Comparison of ENCODE assay signal across 22 cellular contexts in genomic region chr5:133071983-133072531, GRCh38. TPM values are rescaled to one million over a fixed set of nuclear protein-coding genes. Genes with fewer than 3 reads are reported as not detected.
DNase-seq lines count a peak whose midpoint lies in the region; ATAC-seq, FAIRE-seq and TF ChIP-seq lines count a peak whose summit lies in the region.
"Had no signal": no experiment of that assay in that cellular context is flagged by ENCODE, and none has a peak within 500 bp of the region (broad histone marks: within the 10 kb centered on the region; RNA-seq: fewer than 3 reads in every experiment).

No MANE protein-coding gene starts in this region.

- no peak for TF ChIP-seq EP300 in H1 (IDR thresholded peaks at IDR 0.05; ENCODE audit: borderline replicate concordance in 1 of 2, low read depth in 2 of 2, low read length in 2 of 2)

- H3K4me2 ChIP-seq in H1 (ENCODE audit: insufficient read depth in 1 of 2, low read depth in 2 of 2, low read length in 2 of 2) (0 out of 4 replicates have a peak overlapping the region, but pooled peaks of 1 of the 2 experiments have one; percentile 0), neural progenitor cell (no peak overlapping the region)

- in situ Hi-C loops in HAP-1 (cut with MboI; ENCODE audit: low sequenced_read_pairs): no loop called here

- TF ChIP-seq CTCF in H1 (IDR thresholded peaks at IDR 0.05; ENCODE audit: control extremely low read depth in 1 of 3, insufficient read depth in 1 of 3, low read depth in 1 of 3, low read length in 3 of 3): no peak
- no peak for TF ChIP-seq CTCF in neural progenitor cell (IDR thresholded peaks at IDR 0.05)
- TF ChIP-seq CTCF in coronary artery (IDR thresholded peaks at IDR 0.05): no peak

- TF ChIP-seq RAD21 in H1 (IDR thresholded peaks at IDR 0.05 in 1 of 2, conservative IDR thresholded peaks at IDR 0.05 in 1 of 2; ENCODE audit: low read depth in 2 of 2, low read length in 2 of 2): no peak

- peak; percentile 64 to 80 for DNase-seq in HAP-1 (ENCODE audit: low spot score in 2 of 2)
- DNase-seq in H1 (ENCODE audit: low read depth in 1 of 2, low spot score in 2 of 2): no peak
- no peak for DNase-seq in neural progenitor cell (ENCODE audit: low spot score)
- DNase-seq in coronary artery (ENCODE audit: low spot score): no peak
- no peak for DNase-seq in occipital lobe (lab: John Stamatoyannopoulos, UW)
- DNase-seq: activated CD4-positive, alpha-beta T cell treated with anti-CD3 and anti-CD28 coated beads for 48 hours; activated gamma-delta T cell; aorta; Calu3; effector CD8-positive, alpha-beta T cell; EL; left ventricle myocardium inferior; NCI-H187; NCI-H2227 treated with DMSO at 0.1 percent for 48 hours; NCI-H774; psoas muscle; Right ventricle myocardium superior had no signal

- H2BK12ac ChIP-seq in H1 (ENCODE audit: low read depth, low read length): no peak overlapping the region

- H2BK20ac ChIP-seq in H1 (ENCODE audit: low read length): no peak overlapping the region

- H3F3A ChIP-seq in neural progenitor cell (ENCODE audit: low read depth): no peaks in the 10 kb centered on the region

- H4K20me1 ChIP-seq in H1 (replicated peaks in 1 of 2; ENCODE audit: control insufficient read depth in 1 of 2, insufficient read depth in 2 of 2, low read length in 2 of 2) (peaks cover 4 to 10% of the 10 kb centered on the region in 2 experiments), neural progenitor cell (ENCODE audit: low read depth) (peaks cover 20% of the 10 kb centered on the region)

- no peaks in the 10 kb centered on the region for H3K27me3 Mint-ChIP-seq in neural progenitor cell (ENCODE audit: insufficient read depth, low read depth)
- H3K27me3 Mint-ChIP-seq: stimulated activated naive CD8-positive, alpha-beta T cell treated with anti-CD3 and anti-CD28 coated beads, Interleukin-15, Interleukin-2, amounts not matched to agents 100 ng/mL and 50 ng/mL, for 24 hours had no signal

- no peak overlapping the region for H2BK5ac ChIP-seq in H1 (ENCODE audit: low read depth, low read length)

- no peak overlapping the region for H3K56ac ChIP-seq in H1 (replicated peaks; ENCODE audit: insufficient read length, low read depth, low read length)

- CTCF ChIA-PET in H1 (lab: Charles Lee; ENCODE audit: partially characterized antibody): interaction anchor here (0.8 kb wide), 1 partner anchor 31 kb away, joined by 3 read pairs; no protein-coding TSS in a partner anchor

- no peaks in the 10 kb centered on the region for H3K9me3 ChIP-seq in HAP-1
- no peaks in the 10 kb centered on the region for H3K9me3 ChIP-seq in HUES6 (ENCODE audit: control insufficient read depth, insufficient read depth, low read depth, low read length)
- no peaks in the 10 kb centered on the region for H3K9me3 ChIP-seq in H1 (ENCODE audit: insufficient read depth in 2 of 2, low read depth in 1 of 2, low read length in 1 of 2)
- no peaks in the 10 kb centered on the region for H3K9me3 ChIP-seq in neural progenitor cell (ENCODE audit: low read depth)
- H3K9me3 ChIP-seq: left ventricle myocardium inferior, psoas muscle, tibial nerve had no signal

- H3K9ac ChIP-seq in HUES6 (ENCODE audit: low read length) (no peak overlapping the region), H1 (replicated peaks in 1 of 4; ENCODE audit: extremely low read depth in 1 of 4, low read depth in 3 of 4, low read length in 3 of 4) (no peak overlapping the region), neural progenitor cell (no peak overlapping the region)

- WGBS in H1 (ENCODE audit: extremely low coverage in 1 of 2, insufficient coverage in 1 of 2, insufficient read length in 1 of 2, insufficient replicate concordance in 2 of 2, low coverage in 1 of 2, low lambda C conversion rate in 2 of 2, missing lambda C conversion rate in 1 of 2), 2 experiments: 85% methylated on average over 4 of the region's 5 CpGs; no CpG with 5 or more reads in 1 of the 2 experiments

- peaks cover 46% of the 10 kb centered on the region for H3K36me3 Mint-ChIP-seq in neural progenitor cell

- H4K5ac ChIP-seq in H1 (ENCODE audit: insufficient read length, low read depth, low read length): no peak overlapping the region

- H2AK5ac ChIP-seq in H1 (ENCODE audit: low read depth, low read length): no peak overlapping the region

- H3K4me1 Mint-ChIP-seq in neural progenitor cell: no peaks in the 10 kb centered on the region

- H2AFZ ChIP-seq in H1 (ENCODE audit: low read length): no peak overlapping the region
- no peak overlapping the region for H2AFZ ChIP-seq in neural progenitor cell (replicated peaks)

- peaks cover 10% of the 10 kb centered on the region for H3K79me1 ChIP-seq in H1 (ENCODE audit: low read depth, low read length)

- H3K27me3 ChIP-seq in HAP-1 (ENCODE audit: low read depth) (no peaks in the 10 kb centered on the region), HUES6 (ENCODE audit: control insufficient read depth, insufficient read depth, low read length) (no peaks in the 10 kb centered on the region), H1 (replicated peaks in 1 of 4; ENCODE audit: control insufficient read depth in 3 of 4, extremely low read depth in 1 of 4, insufficient read depth in 3 of 4, low read length in 3 of 4) (no peaks in the 10 kb centered on the region), neural progenitor cell (no peaks in the 10 kb centered on the region)
- H3K27me3 ChIP-seq: tibial nerve had no signal

- H3K4me3 Mint-ChIP-seq in neural progenitor cell: no peak overlapping the region
- H3K4me3 Mint-ChIP-seq: stimulated activated naive CD8-positive, alpha-beta T cell treated with anti-CD3 and anti-CD28 coated beads, Interleukin-15, Interleukin-2, amounts not matched to agents 100 ng/mL and 50 ng/mL, for 24 hours had no signal

- H3K9me3 Mint-ChIP-seq in neural progenitor cell: no peaks in the 10 kb centered on the region
- H3K9me3 Mint-ChIP-seq: stimulated activated naive CD8-positive, alpha-beta T cell treated with anti-CD3 and anti-CD28 coated beads, Interleukin-15, Interleukin-2, amounts not matched to agents 100 ng/mL and 50 ng/mL, for 24 hours had no signal

- H3K4me3 ChIP-seq in HAP-1 (no peak overlapping the region), HUES6 (ENCODE audit: low read depth, low read length) (no peak overlapping the region), H1 (ENCODE audit: extremely low read depth in 1 of 4, insufficient read depth in 2 of 4, low read depth in 3 of 4, low read length in 4 of 4) (no peak overlapping the region), neural progenitor cell (no peak overlapping the region), coronary artery (no peak overlapping the region)
- H3K4me3 ChIP-seq: left ventricle myocardium inferior, psoas muscle, tibial nerve had no signal

- no peak overlapping the region; the same call in 1 of the 2 replicates for H3K18ac ChIP-seq in H1 (ENCODE audit: extremely low read depth, low read length)

- no peak overlapping the region for H3K4ac ChIP-seq in H1 (replicated peaks; ENCODE audit: insufficient read length, low read depth, low read length)

- H3K27ac ChIP-seq in HUES6 (ENCODE audit: low read depth, low read length): peak overlapping the region; percentile 48; the same call in 1 of the 2 replicates
- 0 out of 2 replicates have a peak overlapping the region, but pooled peaks have one; percentile 14 for H3K27ac ChIP-seq in H1 (ENCODE audit: low read depth, low read length)
- peak overlapping the region; percentile 66 for H3K27ac ChIP-seq in neural progenitor cell
- H3K27ac ChIP-seq in coronary artery: no peak overlapping the region
- H3K27ac ChIP-seq: HL-60, left ventricle myocardium inferior, psoas muscle, tibial nerve had no signal

- H3K4me1 ChIP-seq in HAP-1 (peaks cover 11% of the 10 kb centered on the region), HUES6 (ENCODE audit: control insufficient read depth, insufficient read depth, low read length) (peaks cover 7% of the 10 kb centered on the region; the same call in 1 of the 2 replicates), H1 (replicated peaks in 1 of 4; ENCODE audit: control insufficient read depth in 3 of 4, insufficient read depth in 4 of 4, low read length in 3 of 4) (peaks cover 0 to 14% (median 3%) of the 10 kb centered on the region in 4 experiments; a peak in 2 of 7 replicates), neural progenitor cell (no peaks in the 10 kb centered on the region)
- H3K4me1 ChIP-seq: left ventricle myocardium inferior, psoas muscle, tibial nerve had no signal

- no peak overlapping the region for H3K23ac ChIP-seq in H1 (ENCODE audit: insufficient read length)

- H4K91ac ChIP-seq in H1 (replicated peaks; ENCODE audit: insufficient read length, low read length): no peak overlapping the region

- no peak overlapping the region for H3K27ac Mint-ChIP-seq in neural progenitor cell
- H3K27ac Mint-ChIP-seq: stimulated activated naive CD8-positive, alpha-beta T cell treated with anti-CD3 and anti-CD28 coated beads, Interleukin-15, Interleukin-2, amounts not matched to agents 100 ng/mL and 50 ng/mL, for 24 hours had no signal

- H3K36me3 ChIP-seq in HAP-1 (replicated peaks): peaks cover 82% of the 10 kb centered on the region
- peaks cover 96% of the 10 kb centered on the region for H3K36me3 ChIP-seq in HUES6 (ENCODE audit: control insufficient read depth, insufficient read depth, low read length)
- peaks cover 13 to 89% (median 57%) of the 10 kb centered on the region in 4 experiments for H3K36me3 ChIP-seq in H1 (ENCODE audit: control insufficient read depth in 2 of 4, insufficient read depth in 4 of 4, low read length in 3 of 4)
- peaks cover 28% of the 10 kb centered on the region for H3K36me3 ChIP-seq in neural progenitor cell

- H2BK15ac ChIP-seq in H1 (ENCODE audit: low read length): no peak overlapping the region

- TF ChIP-seq POLR2A in H1 (IDR thresholded peaks at IDR 0.05; ENCODE audit: control extremely low read depth in 1 of 2, low read depth in 2 of 2, low read length in 2 of 2): no peak

- FAIRE-seq in H1 (lab: Jason Lieb, UNC): no peak

- H3K14ac ChIP-seq in H1 (ENCODE audit: insufficient read length): no peak overlapping the region

- no peaks in the 10 kb centered on the region for H3K23me2 ChIP-seq in H1 (ENCODE audit: low read depth, low read length)

- POLR2A ChIA-PET in H1 (lab: Charles Lee; ENCODE audit: partially characterized antibody): interaction anchor here (0.7 to 1.3 kb wide), 4 partner anchors 17 to 112 kb away, joined by 3 to 4 read pairs (median 3); partner anchors contain the start of gene HSPA4

- H3K79me2 ChIP-seq in H1 (ENCODE audit: control insufficient read depth in 1 of 2, insufficient read depth in 2 of 2, low read length in 2 of 2) (peaks cover 0 to 93% of the 10 kb centered on the region in 2 experiments; a peak in 3 of 4 replicates), neural progenitor cell (ENCODE audit: low read depth) (peaks cover 100% of the 10 kb centered on the region)

- no peak for ATAC-seq in GM21723 (IDR thresholded peaks at IDR 0.05; ENCODE audit: unreplicated experiment)
- ATAC-seq: psoas muscle had no signal

- H2BK120ac ChIP-seq in H1 (replicated peaks; ENCODE audit: low read depth, low read length): no peak overlapping the region

- H4K8ac ChIP-seq in H1 (ENCODE audit: extremely low read depth, insufficient read depth, low read length): no peak overlapping the region

RNA-seq across cellular contexts. Expression of gene HSPA4, which starts 20.2 kb away (rescaled TPM):
- total RNA-seq in H1 (2021; fragmentation: NEBNext Ultra II Directional; extraction: Animal tissue kit (Norgen Biotek cat#: 25700)): 411 and 445 TPM in 2 replicates
- 24.6 and 28.9 TPM in 2 replicates for polyA plus RNA-seq in H1 (2011; rRNA removed)
- 65.7 TPM for polyA plus RNA-seq in H1 (2011; cell fraction: cytosol; rRNA removed)
- polyA plus RNA-seq in H1 (2011; cell fraction: nucleus; rRNA removed): 20.2 TPM
- 175 to 362 TPM (median 194 TPM) in 4 replicates for polyA plus RNA-seq in H1 (2012, experiment 1 of 2)
- polyA plus RNA-seq in H1 (2012, experiment 2 of 2): 28.9 TPM
- 279 TPM for polyA plus RNA-seq in H1 (2013, experiment 1 of 2)
- 299 TPM for polyA plus RNA-seq in H1 (2013, experiment 2 of 2)
- polyA minus RNA-seq in H1 (2011; rRNA and poly(A)+ RNA removed): 88.3 and 112 TPM in 2 replicates
- polyA minus RNA-seq in H1 (2011; cell fraction: cytosol; rRNA and poly(A)+ RNA removed): 115 TPM
- 48.9 TPM for polyA minus RNA-seq in H1 (2011; cell fraction: nucleus; rRNA and poly(A)+ RNA removed)
- total RNA-seq in neural progenitor cell (ENCODE audit: low replicate concordance) (144 and 232 TPM in 2 replicates), occipital lobe (129 TPM)

RNA-seq across cellular contexts. Expression of gene ZCCHC10, which starts 45.7 kb away (rescaled TPM):
- 32.9 and 36.6 TPM in 2 replicates for total RNA-seq in H1 (2021; fragmentation: NEBNext Ultra II Directional; extraction: Animal tissue kit (Norgen Biotek cat#: 25700))
- polyA plus RNA-seq in H1 (2011; rRNA removed): 17.9 and 22.4 TPM in 2 replicates
- polyA plus RNA-seq in H1 (2011; cell fraction: cytosol; rRNA removed): 19.8 TPM
- 20.4 TPM for polyA plus RNA-seq in H1 (2011; cell fraction: nucleus; rRNA removed)
- polyA plus RNA-seq in H1 (2012, experiment 1 of 2): 28.6 to 35.7 TPM (median 29.9 TPM) in 4 replicates
- 19.8 TPM for polyA plus RNA-seq in H1 (2012, experiment 2 of 2)
- 56.0 TPM for polyA plus RNA-seq in H1 (2013, experiment 1 of 2)
- 57.3 TPM for polyA plus RNA-seq in H1 (2013, experiment 2 of 2)
- polyA minus RNA-seq in H1 (2011; rRNA and poly(A)+ RNA removed): 15.2 and 28.0 TPM in 2 replicates
- polyA minus RNA-seq in H1 (2011; cell fraction: cytosol; rRNA and poly(A)+ RNA removed): 9.0 TPM
- polyA minus RNA-seq in H1 (2011; cell fraction: nucleus; rRNA and poly(A)+ RNA removed): 20.8 TPM
- total RNA-seq in neural progenitor cell (ENCODE audit: low replicate concordance) (31.8 and 37.0 TPM in 2 replicates), occipital lobe (27.6 TPM)

Comparison
In these comparisons a context has a peak if more than half of its experiments do, and no peak if none do; other contexts are left out.
1. DNase-seq: peak in HAP-1 (2 of 2); none in H1 (0 of 2), neural progenitor cell (single experiment), coronary artery (single experiment) and occipital lobe (single experiment).
2. H3K27ac ChIP-seq: peak in HUES6 (single experiment), H1 (single experiment) and neural progenitor cell (single experiment); none in coronary artery (0 of 2).